9 cellular contexts compared by ENCODE assay signal in the genomic region with DNA sequence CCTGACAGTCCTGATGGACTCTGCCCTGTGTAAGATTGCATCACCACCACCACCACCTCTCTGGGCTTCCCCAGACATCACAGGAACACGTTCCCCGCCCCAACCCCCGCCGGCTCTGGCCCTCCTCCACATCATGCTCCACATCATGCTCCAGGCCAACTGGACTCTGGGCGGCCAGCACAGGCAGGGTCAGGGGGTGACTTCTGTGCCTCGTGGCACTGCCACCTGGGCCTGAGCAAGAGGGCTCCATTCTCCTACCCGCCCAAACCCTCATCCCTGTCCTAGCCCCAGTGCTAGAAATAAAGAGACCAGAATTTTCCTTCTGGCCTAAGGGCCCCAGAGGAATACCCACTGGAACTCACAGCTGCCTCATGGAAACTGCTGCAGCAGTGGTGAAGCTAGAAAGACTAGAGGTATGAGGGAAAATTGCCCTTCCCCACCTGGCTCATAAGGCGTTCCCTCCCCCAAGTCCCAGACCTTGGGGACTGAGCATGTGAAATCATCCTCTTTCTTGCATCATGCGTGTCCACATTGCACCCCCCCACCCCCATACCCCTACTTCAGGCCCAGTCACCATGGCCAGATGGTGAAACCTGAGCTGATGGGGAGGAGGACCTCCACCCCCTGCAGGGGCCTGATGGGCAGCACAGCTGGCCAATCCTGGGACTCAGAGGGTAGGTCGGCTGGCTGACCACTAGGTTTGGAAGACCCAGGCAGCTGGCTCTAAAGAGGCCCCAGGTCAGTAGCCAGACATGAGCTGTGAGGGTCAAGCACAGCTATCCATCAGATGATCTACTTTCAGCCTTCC. TPM values are rescaled to one million over a fixed set of nuclear protein-coding genes. Genes with fewer than 3 reads are reported as not detected.
A peak's percentile ranks its signal among the peaks of the same experiment; 100 is the strongest.
DNase-seq lines count a peak whose midpoint lies in the region; ATAC-seq and TF ChIP-seq lines count a peak whose summit lies in the region.
"Had no signal": no experiment of that assay in that cellular context is flagged by ENCODE, and none has a peak within 500 bp of the region (broad histone marks: within the 10 kb centered on the region; RNA-seq: fewer than 3 reads in every experiment).

TSS of gene INHBE (plus strand) at position 742 of the 808 bp plus-strand sequence. CDS start 230 bp downstream, outside the sequence.

- H3F3A ChIP-seq in smooth muscle cell (ENCODE audit: low read depth) = no peaks in the 10 kb centered on the region

- H3K27ac Mint-ChIP-seq in activated naive CD4-positive, alpha-beta T cell treated with anti-CD3 and anti-CD28 coated beads, Interleukin-2, amount 10 ng/mL, durations not matched to agents 7 days and 5 days = peak within 1 kb of the TSS; percentile 38

- H3K27ac ChIP-seq in smooth muscle cell (ENCODE audit: low read depth) = no peak within 1 kb of the TSS
- H3K27ac ChIP-seq: vagina had no signal

- H3K4me3 ChIP-seq in endocrine pancreas (ENCODE audit: control insufficient read depth, insufficient read depth, low read length) = no peak within 1 kb of the TSS
- H3K4me3 ChIP-seq in smooth muscle cell = peak within 1 kb of the TSS; percentile 16
- H3K4me3 ChIP-seq: vagina had no signal

- H3K9me3 ChIP-seq in endocrine pancreas (ENCODE audit: control insufficient read depth, low read length) (no peaks in the 10 kb centered on the region), smooth muscle cell (replicated peaks; ENCODE audit: low read depth) (no peaks in the 10 kb centered on the region)
- H3K9me3 ChIP-seq: vagina had no signal

- H3K4me1 ChIP-seq in endocrine pancreas (ENCODE audit: control insufficient read depth, insufficient read depth, low read length) = no peaks in the 10 kb centered on the region
- H3K4me1 ChIP-seq in smooth muscle cell (ENCODE audit: low read depth) = peaks cover 12% of the 10 kb centered on the region
- H3K4me1 ChIP-seq: vagina had no signal

- H3K36me3 ChIP-seq in endocrine pancreas (ENCODE audit: control insufficient read depth, insufficient read depth, low read length) (no peaks in the 10 kb centered on the region), smooth muscle cell (ENCODE audit: low read depth) (no peaks in the 10 kb centered on the region)
- H3K36me3 ChIP-seq: vagina had no signal

- CTCF ChIA-PET in activated naive CD4-positive, alpha-beta T cell treated with anti-CD3 and anti-CD28 coated beads, Interleukin-2, amount 10 ng/mL, durations not matched to agents 7 days and 5 days (lab: Charles Lee) = interaction anchor here (0.6 to 7.1 kb wide), 21 partner anchors 9 to 965 kb away, joined by 3 to 90 read pairs (median 5); partner anchors contain the start of gene INHBC

- H3K27me3 Mint-ChIP-seq in activated naive CD4-positive, alpha-beta T cell treated with anti-CD3 and anti-CD28 coated beads, Interleukin-2, amount 10 ng/mL, durations not matched to agents 7 days and 5 days = peaks cover 60% of the 10 kb centered on the region

- 56% methylated on average over 10 of the region's 10 CpGs for WGBS in smooth muscle cell (ENCODE audit: low lambda C conversion rate)

- TF ChIP-seq CTCF in smooth muscle cell (IDR thresholded peaks at IDR 0.05; ENCODE audit: borderline replicate concordance, insufficient read depth, poor library complexity, severe bottlenecking) = no peak
- TF ChIP-seq CTCF in omental fat pad (IDR thresholded peaks at IDR 0.05) = no peak

- no peak for DNase-seq in activated naive CD4-positive, alpha-beta T cell treated with anti-CD3 and anti-CD28 coated beads, Interleukin-2, amount 10 ng/mL, durations not matched to agents 7 days and 5 days
- no peak for DNase-seq in activated naive CD4-positive, alpha-beta T cell treated with Interleukin-2 at 50 U/mL for 16 hours
- DNase-seq in NCI-H774 (lab: John Stamatoyannopoulos, UW) (peak; percentile 9), smooth muscle cell (lab: John Stamatoyannopoulos, UW; ENCODE audit: unreplicated experiment) (no peak), omental fat pad (ENCODE audit: low spot score) (no peak)

- H3K36me3 Mint-ChIP-seq in activated naive CD4-positive, alpha-beta T cell treated with anti-CD3 and anti-CD28 coated beads, Interleukin-2, amount 10 ng/mL, durations not matched to agents 7 days and 5 days = no peaks in the 10 kb centered on the region

- H3K4me1 Mint-ChIP-seq in activated naive CD4-positive, alpha-beta T cell treated with anti-CD3 and anti-CD28 coated beads, Interleukin-2, amount 10 ng/mL, durations not matched to agents 7 days and 5 days = peaks cover 32% of the 10 kb centered on the region

- no peaks in the 10 kb centered on the region for H3K9me3 Mint-ChIP-seq in activated naive CD4-positive, alpha-beta T cell treated with anti-CD3 and anti-CD28 coated beads, Interleukin-2, amount 10 ng/mL, durations not matched to agents 7 days and 5 days

- no peaks in the 10 kb centered on the region for H4K20me1 ChIP-seq in smooth muscle cell (ENCODE audit: low read depth)

- peaks cover 10% of the 10 kb centered on the region for H3K79me2 ChIP-seq in smooth muscle cell (ENCODE audit: low read depth)

- H3K9ac ChIP-seq in endocrine pancreas (ENCODE audit: control insufficient read depth, insufficient read depth, low read length) (peak within 1 kb of the TSS; percentile 6), smooth muscle cell (ENCODE audit: low read depth) (no peak within 1 kb of the TSS)

- no peak for ATAC-seq in omental fat pad (ENCODE audit: low FRiP score)
- ATAC-seq in HG02588 (IDR thresholded peaks at IDR 0.05; ENCODE audit: unreplicated experiment) = no peak
- no peak for ATAC-seq in HG03442 (IDR thresholded peaks at IDR 0.05; ENCODE audit: unreplicated experiment)

- peak within 1 kb of the TSS; percentile 0 for H2AFZ ChIP-seq in smooth muscle cell (ENCODE audit: low read depth)

- H3K4me3 Mint-ChIP-seq in activated naive CD4-positive, alpha-beta T cell treated with anti-CD3 and anti-CD28 coated beads, Interleukin-2, amount 10 ng/mL, durations not matched to agents 7 days and 5 days = no peak within 1 kb of the TSS

- H3K4me2 ChIP-seq in smooth muscle cell = peak within 1 kb of the TSS; percentile 38

- no peaks in the 10 kb centered on the region for H3K27me3 ChIP-seq in endocrine pancreas (ENCODE audit: control insufficient read depth, insufficient read depth, low read length)
- H3K27me3 ChIP-seq in smooth muscle cell (ENCODE audit: low read depth) = no peaks in the 10 kb centered on the region
- H3K27me3 ChIP-seq: vagina had no signal

RNA-seq across cellular contexts. Expression of gene INHBE, which starts in this region (rescaled TPM):
- total RNA-seq in smooth muscle cell (5.4 and 11.5 TPM in 2 replicates), omental fat pad (under 1 TPM in 1 of 4 donors, not detected in 3; 0.25 TPM)
- 2.1 and 2.3 TPM in 2 replicates for polyA plus RNA-seq in smooth muscle cell
- total RNA-seq: vagina had no signal
